8 cellular contexts compared by ENCODE assay signal in genomic region chr7:23273141-23273599, GRCh38. TPM values are rescaled to one million over a fixed set of nuclear protein-coding genes. Genes with fewer than 3 reads are reported as not detected.
A peak's percentile ranks its signal among the peaks of the same experiment; 100 is the strongest.
DNase-seq lines count a peak whose midpoint lies in the region; FAIRE-seq and TF ChIP-seq lines count a peak whose summit lies in the region.

No MANE protein-coding gene starts in this region.

- peak overlapping the region in 1 of 4 donors; percentile 25 for H3K27ac ChIP-seq in Peyer's patch
- no peak overlapping the region for H3K27ac ChIP-seq in thymus (ENCODE audit: low read depth)

- no peaks in the 10 kb centered on the region for H3K27me3 ChIP-seq in Peyer's patch
- H3K27me3 ChIP-seq in thymus (ENCODE audit: control insufficient read depth, insufficient read depth): no peaks in the 10 kb centered on the region

- FAIRE-seq in G401.6 (lab: Jason Lieb, UNC): peak; percentile 91

- DNase-seq in H4 (ENCODE audit: low spot score) (peak; percentile 100), Kasumi-1 (lab: John Stamatoyannopoulos, UW) (peak; percentile 95 to 96), Peyer's patch (peak; percentile 94 to 98 (median 95)), fibroblast of the aortic adventitia (ENCODE audit: low read depth) (peak; percentile 92), occipital lobe (lab: John Stamatoyannopoulos, UW) (peak; percentile 4)
- DNase-seq in activated T-cell treated with anti-CD3 and anti-CD28 coated beads, Interleukin-2, amount 50 U/mL, for 48 hours: peak; percentile 95

- H3K9me3 ChIP-seq in Peyer's patch: no peaks in the 10 kb centered on the region
- no peaks in the 10 kb centered on the region for H3K9me3 ChIP-seq in thymus (ENCODE audit: control insufficient read depth)

- peak overlapping the region in 1 of 4 donors; percentile 15 for H3K4me3 ChIP-seq in Peyer's patch
- H3K4me3 ChIP-seq in fibroblast of the aortic adventitia (ENCODE audit: low read depth, low read length): no peak overlapping the region
- peak overlapping the region; percentile 14 for H3K4me3 ChIP-seq in thymus (ENCODE audit: low read length)

- H3K4me1 ChIP-seq in Peyer's patch: no peaks in the 10 kb centered on the region
- H3K4me1 ChIP-seq in thymus (ENCODE audit: control insufficient read depth, insufficient read depth, low read length): no peaks in the 10 kb centered on the region

- 7% methylated on average over 11 of the region's 11 CpGs for WGBS in thymus

- H3K36me3 ChIP-seq in Peyer's patch (no peaks in the 10 kb centered on the region), thymus (ENCODE audit: control insufficient read depth, insufficient read depth) (no peaks in the 10 kb centered on the region)

- TF ChIP-seq POLR2A in Peyer's patch (IDR thresholded peaks at IDR 0.05): no peak

- TF ChIP-seq CTCF in Peyer's patch (IDR thresholded peaks at IDR 0.05) (peak; percentile 27 to 89 (median 80)), fibroblast of the aortic adventitia (IDR thresholded peaks at IDR 0.05; ENCODE audit: insufficient read depth, low read length) (peak; percentile 84)

RNA-seq across cellular contexts. Expression of gene MALSU1, which starts 26.0 kb away (rescaled TPM):
- 158 and 178 TPM in 2 replicates for total RNA-seq in H4 (2014; rRNA removed; shearing (Covaris generic))
- total RNA-seq in Peyer's patch: 10 to 100 TPM; 15.7 to 40.5 (median 31.3) TPM
- total RNA-seq in fibroblast of the aortic adventitia (ENCODE audit: low replicate concordance): 53.1 and 55.2 TPM in 2 replicates
- 27.5 TPM for total RNA-seq in occipital lobe
- 33.1 TPM for polyA plus RNA-seq in thymus

RNA-seq across cellular contexts. Expression of gene GPNMB, which starts 26.6 kb away (rescaled TPM):
- total RNA-seq in H4 (2014; rRNA removed; shearing (Covaris generic)): 81.4 and 112 TPM in 2 replicates
- total RNA-seq in Peyer's patch (10 to 100 TPM; 12.1 to 37.8 (median 25.6) TPM), fibroblast of the aortic adventitia (ENCODE audit: low replicate concordance) (479 and 525 TPM in 2 replicates), occipital lobe (5.3 TPM)
- polyA plus RNA-seq in thymus: 150 TPM

Comparison
In these comparisons a context has a peak if more than half of its experiments do, and no peak if none do; other contexts are left out.
1. DNase-seq: peak in every context shown above with its lines; median percentile 100 in H4; 96 in Kasumi-1; 95 in Peyer's patch; 95 in activated T-cell treated with anti-CD3 and anti-CD28 coated beads, Interleukin-2, amount 50 U/mL, for 48 hours; 92 in fibroblast of the aortic adventitia; 4 in occipital lobe.